ENCODE assay signal across 27 cellular contexts in the genomic region with DNA sequence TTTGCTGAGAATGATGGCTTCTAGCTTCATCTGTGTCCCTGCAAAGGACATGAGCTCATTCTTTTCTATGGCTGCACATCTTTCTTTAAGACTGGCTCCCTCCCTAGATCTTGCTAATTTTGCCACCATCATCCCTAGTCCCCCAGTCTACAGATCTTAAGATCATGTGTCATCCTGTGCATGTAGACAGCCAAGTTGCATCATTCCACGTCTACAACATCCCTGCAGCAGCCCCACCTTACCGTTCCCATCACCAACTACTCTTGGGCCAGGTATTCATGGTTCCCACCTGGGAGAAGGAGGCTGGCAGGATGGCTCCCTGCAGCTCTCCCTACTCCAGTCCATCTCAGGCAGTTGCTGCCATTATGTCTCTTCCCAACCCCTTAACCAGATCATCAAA.
"Had no signal": no experiment of that assay in that cellular context is flagged by ENCODE, and none has a peak within 500 bp of the region (broad histone marks: within the 10 kb centered on the region; RNA-seq: fewer than 3 reads in every experiment).

No MANE protein-coding gene starts in this region.

- H3K27me3 ChIP-seq: colonic mucosa, esophagus squamous epithelium, gastrocnemius medialis, heart right ventricle, left lung had no signal

- H3K27me3 Mint-ChIP-seq: dendritic cell treated with granulocyte-macrophage colony-stimulating factor and Interleukin-4, amounts not matched to agents 40 ng/mL and 50 ng/mL, for 4 days; effector memory CD8-positive, alpha-beta T cell; memory B cell had no signal

- ATAC-seq: effector memory CD8-positive, alpha-beta T cell; esophagus mucosa; gastrocnemius medialis; heart right ventricle; left cardiac atrium; left lung; left ventricle myocardium superior had no signal

- H3K36me3 ChIP-seq: colonic mucosa, gastrocnemius medialis, heart right ventricle had no signal

- H3K4me3 Mint-ChIP-seq: dendritic cell treated with granulocyte-macrophage colony-stimulating factor and Interleukin-4, amounts not matched to agents 40 ng/mL and 50 ng/mL, for 4 days; effector memory CD8-positive, alpha-beta T cell; endodermal cell; memory B cell had no signal

- H3K27ac Mint-ChIP-seq: dendritic cell treated with granulocyte-macrophage colony-stimulating factor and Interleukin-4, amounts not matched to agents 40 ng/mL and 50 ng/mL, for 4 days; effector memory CD8-positive, alpha-beta T cell; endodermal cell; memory B cell had no signal

- H3K27ac ChIP-seq: colonic mucosa, epithelial cell of prostate, esophagus squamous epithelium, gastrocnemius medialis, heart right ventricle, left lung had no signal

- H3K4me3 ChIP-seq: colonic mucosa, esophagus squamous epithelium, gastrocnemius medialis, heart right ventricle, left lung, lung had no signal

- DNase-seq: colonic mucosa; cortex of kidney; effector CD8-positive, alpha-beta T cell; effector memory CD8-positive, alpha-beta T cell; endodermal cell; esophagus squamous epithelium; foreskin fibroblast; foreskin melanocyte; gastrocnemius medialis; glutamatergic neuron; head of caudate nucleus; heart right ventricle; hippocampal formation; left cardiac atrium; left lung; left ventricle myocardium superior; mammary epithelial cell; mesendoderm; midbrain had no signal

- H3K4me1 Mint-ChIP-seq: endodermal cell had no signal

- H3K4me1 ChIP-seq: colonic mucosa, gastrocnemius medialis, left lung had no signal

- H3K9me3 ChIP-seq: colonic mucosa, left lung had no signal

- FAIRE-seq: endometrium, islet of Langerhans, keratinocyte had no signal
